13 cellular contexts compared by ENCODE assay signal in the genomic region with DNA sequence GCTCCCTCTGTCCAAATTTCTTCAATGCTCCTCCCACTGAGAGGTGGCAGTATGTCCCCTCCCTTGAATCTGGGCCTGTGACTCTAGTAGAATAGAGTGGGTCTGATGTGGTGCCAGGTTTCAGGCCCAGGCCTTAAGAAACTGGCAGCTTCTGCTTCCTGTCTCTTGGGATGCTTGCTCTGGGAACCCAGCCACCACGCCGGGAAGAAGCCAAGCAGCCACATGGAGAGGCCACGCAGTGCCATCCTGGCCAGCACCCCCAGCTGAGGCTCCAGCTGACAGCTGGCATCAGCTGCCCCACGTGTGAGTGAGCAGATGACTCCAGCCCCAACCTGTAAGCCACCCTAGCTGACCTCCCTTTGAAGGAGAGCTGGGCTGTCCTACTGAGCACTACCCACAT. TPM values are rescaled to one million over a fixed set of nuclear protein-coding genes. Genes with fewer than 3 reads are reported as not detected.
A peak's percentile ranks its signal among the peaks of the same experiment; 100 is the strongest.
DNase-seq lines count a peak whose midpoint lies in the region; ATAC-seq and TF ChIP-seq lines count a peak whose summit lies in the region.
"Had no signal": no experiment of that assay in that cellular context is flagged by ENCODE, and none has a peak within 500 bp of the region (broad histone marks: within the 10 kb centered on the region; RNA-seq: fewer than 3 reads in every experiment).

No MANE protein-coding gene starts in this region.

- peak overlapping the region in 1 of 3 donors; percentile 64 for H3K9ac ChIP-seq in skeletal muscle tissue (ENCODE audit: low read depth in 1 of 3, low read length in 3 of 3)

- H3K4me1 Mint-ChIP-seq in activated CD8-positive, alpha-beta T cell treated with anti-CD3 and anti-CD28 coated beads, Interleukin-2, amount 10 ng/mL, durations not matched to agents 7 days and 5 days (ENCODE audit: low read depth) = peaks cover 2% of the 10 kb centered on the region
- H3K4me1 Mint-ChIP-seq: activated naive CD4-positive, alpha-beta T cell treated with anti-CD3 and anti-CD28 coated beads, Interleukin-2, amount 50 U/mL, for 24 hours had no signal

- H3K27me3 ChIP-seq in skeletal muscle tissue (ENCODE audit: control insufficient read depth in 3 of 3, insufficient read depth in 3 of 3, low read length in 3 of 3) = peaks cover 0 to 3% (median 3%) of the 10 kb centered on the region in 3 donors
- H3K27me3 ChIP-seq: suprapubic skin had no signal

- H3K9me3 ChIP-seq in skeletal muscle tissue (ENCODE audit: control insufficient read depth in 3 of 3, low read length in 3 of 3) = no peaks in the 10 kb centered on the region
- H3K9me3 ChIP-seq: suprapubic skin had no signal

- POLR2A ChIA-PET in RWPE1 (lab: Yijun Ruan, JAX; ENCODE audit: low non-redundant PET) = no interaction called here
- POLR2A ChIA-PET in activated CD8-positive, alpha-beta T cell treated with anti-CD3 and anti-CD28 coated beads, Interleukin-2, amount 10 ng/mL, durations not matched to agents 7 days and 5 days (lab: Charles Lee) = no interaction called here

- H3K9me3 Mint-ChIP-seq in activated CD8-positive, alpha-beta T cell treated with anti-CD3 and anti-CD28 coated beads, Interleukin-2, amount 10 ng/mL, durations not matched to agents 7 days and 5 days (ENCODE audit: insufficient read depth) = no peaks in the 10 kb centered on the region
- H3K9me3 Mint-ChIP-seq: activated naive CD4-positive, alpha-beta T cell treated with anti-CD3 and anti-CD28 coated beads, Interleukin-2, amount 50 U/mL, for 24 hours had no signal

- H3K27me3 Mint-ChIP-seq in activated CD8-positive, alpha-beta T cell treated with anti-CD3 and anti-CD28 coated beads, Interleukin-2, amount 10 ng/mL, durations not matched to agents 7 days and 5 days (ENCODE audit: low read depth) = peaks cover 12% of the 10 kb centered on the region

- ATAC-seq in Right ventricle myocardium superior (ENCODE audit: poor library complexity) (peak; percentile 94), GM18873 (IDR thresholded peaks at IDR 0.05; ENCODE audit: low FRiP score, unreplicated experiment) (no peak)
- ATAC-seq in activated CD8-positive, alpha-beta T cell treated with anti-CD3 and anti-CD28 coated beads, Interleukin-2, amount 10 ng/mL, durations not matched to agents 7 days and 5 days = no peak

- no peaks in the 10 kb centered on the region for H3K36me3 ChIP-seq in skeletal muscle tissue (ENCODE audit: control insufficient read depth in 3 of 3, insufficient read depth in 3 of 3, low read length in 3 of 3)
- H3K36me3 ChIP-seq: suprapubic skin had no signal

- H3K4me3 ChIP-seq in skeletal muscle tissue (ENCODE audit: low read length in 3 of 3) = no peak overlapping the region
- H3K4me3 ChIP-seq: suprapubic skin had no signal

- no peak overlapping the region for H3K27ac Mint-ChIP-seq in activated CD8-positive, alpha-beta T cell treated with anti-CD3 and anti-CD28 coated beads, Interleukin-2, amount 10 ng/mL, durations not matched to agents 7 days and 5 days
- H3K27ac Mint-ChIP-seq: activated naive CD4-positive, alpha-beta T cell treated with anti-CD3 and anti-CD28 coated beads, Interleukin-2, amount 50 U/mL, for 24 hours had no signal

- intact Hi-C loops in Right ventricle myocardium superior (cut with DNase I) = loop anchor here (10.0 kb wide), 1 partner anchor 65 kb away; no protein-coding TSS in a partner anchor

- no peak for TF ChIP-seq CTCF in RWPE1 (conservative IDR thresholded peaks at IDR 0.05; ENCODE audit: low read depth)

- H3K4me3 Mint-ChIP-seq in activated CD8-positive, alpha-beta T cell treated with anti-CD3 and anti-CD28 coated beads, Interleukin-2, amount 10 ng/mL, durations not matched to agents 7 days and 5 days = no peak overlapping the region
- H3K4me3 Mint-ChIP-seq: activated naive CD4-positive, alpha-beta T cell treated with anti-CD3 and anti-CD28 coated beads, Interleukin-2, amount 50 U/mL, for 24 hours had no signal

- H3K27ac ChIP-seq in RWPE1 = peak overlapping the region; percentile 9; the same call in 1 of the 2 replicates
- H3K27ac ChIP-seq in skeletal muscle tissue (ENCODE audit: low read depth, low read length) = peak overlapping the region; percentile 45
- H3K27ac ChIP-seq: suprapubic skin had no signal

- H3K36me3 Mint-ChIP-seq in activated CD8-positive, alpha-beta T cell treated with anti-CD3 and anti-CD28 coated beads, Interleukin-2, amount 10 ng/mL, durations not matched to agents 7 days and 5 days (ENCODE audit: low read depth) = no peaks in the 10 kb centered on the region
- H3K36me3 Mint-ChIP-seq: activated naive CD4-positive, alpha-beta T cell treated with anti-CD3 and anti-CD28 coated beads, Interleukin-2, amount 50 U/mL, for 24 hours had no signal

- peaks cover 8 to 16% (median 9%) of the 10 kb centered on the region in 3 donors for H3K4me1 ChIP-seq in skeletal muscle tissue (ENCODE audit: control insufficient read depth in 3 of 3, insufficient read depth in 3 of 3, low read length in 3 of 3)
- H3K4me1 ChIP-seq: suprapubic skin had no signal

- CTCF ChIA-PET in RWPE1 (lab: Yijun Ruan, JAX) = no interaction called here
- CTCF ChIA-PET in activated CD8-positive, alpha-beta T cell treated with anti-CD3 and anti-CD28 coated beads, Interleukin-2, amount 10 ng/mL, durations not matched to agents 7 days and 5 days (lab: Charles Lee) = interaction anchor here (1.8 kb wide), 1 partner anchor 66 kb away, joined by 5 read pairs; no protein-coding TSS in a partner anchor

- peak; percentile 12 for DNase-seq in HT1080 (ENCODE audit: low read depth)
- no peak for DNase-seq in RWPE1 (ENCODE audit: low spot score)
- peak; percentile 87 for DNase-seq in Right ventricle myocardium superior
- DNase-seq in T-helper 1 cell = no peak
- DNase-seq in GF-D8 (lab: John Stamatoyannopoulos, UW) = no peak
- DNase-seq in activated CD8-positive, alpha-beta T cell treated with anti-CD3 and anti-CD28 coated beads, Interleukin-2, amount 10 ng/mL, durations not matched to agents 7 days and 5 days = no peak
- DNase-seq: kidney, NCI-H510A had no signal

RNA-seq across cellular contexts. Expression of gene TSPAN17, which starts 7.3 kb away (rescaled TPM):
- 32.8 and 47.7 TPM in 2 replicates for total RNA-seq in HT1080 (2014; rRNA removed; shearing (Covaris generic))
- 42.3 and 44.9 TPM in 2 replicates for polyA plus RNA-seq in HT1080 (2015; cell fraction: cytosol; rRNA removed)
- 36.3 and 36.7 TPM in 2 replicates for polyA plus RNA-seq in HT1080 (2015; cell fraction: nucleus; rRNA removed)
- total RNA-seq in Right ventricle myocardium superior = 27.4 TPM
- 14.6 TPM for total RNA-seq in skeletal muscle tissue
- 10 to 100 TPM; 41.6 to 47.4 TPM for total RNA-seq in activated CD8-positive, alpha-beta T cell treated with anti-CD3 and anti-CD28 coated beads, Interleukin-2, amount 10 ng/mL, durations not matched to agents 7 days and 5 days

RNA-seq across cellular contexts. Expression of gene EIF4E1B, which starts 9.5 kb away (rescaled TPM):
- not detected in 2 replicates for total RNA-seq in HT1080 (2014; rRNA removed; shearing (Covaris generic))
- not detected in 2 replicates for polyA plus RNA-seq in HT1080 (2015; cell fraction: cytosol; rRNA removed)
- not detected in 2 replicates for polyA plus RNA-seq in HT1080 (2015; cell fraction: nucleus; rRNA removed)
- total RNA-seq in Right ventricle myocardium superior = not detected
- not detected for total RNA-seq in skeletal muscle tissue
- total RNA-seq in activated CD8-positive, alpha-beta T cell treated with anti-CD3 and anti-CD28 coated beads, Interleukin-2, amount 10 ng/mL, durations not matched to agents 7 days and 5 days = not detected
- total RNA-seq: fibroblast of villous mesenchyme, kidney, suprapubic skin had no signal

RNA-seq across cellular contexts. Expression of gene SNCB, which starts 9.6 kb away (rescaled TPM):
- total RNA-seq in HT1080 (2014; rRNA removed; shearing (Covaris generic)) = 2.4 and 3.4 TPM in 2 replicates
- 0.98 and 1.2 TPM in 2 replicates for polyA plus RNA-seq in HT1080 (2015; cell fraction: cytosol; rRNA removed)
- polyA plus RNA-seq in HT1080 (2015; cell fraction: nucleus; rRNA removed) = 0.30 and 0.54 TPM in 2 replicates
- total RNA-seq in Right ventricle myocardium superior (not detected), skeletal muscle tissue (not detected)
- not detected for total RNA-seq in activated CD8-positive, alpha-beta T cell treated with anti-CD3 and anti-CD28 coated beads, Interleukin-2, amount 10 ng/mL, durations not matched to agents 7 days and 5 days
- total RNA-seq: fibroblast of villous mesenchyme, kidney, suprapubic skin had no signal

RNA-seq across cellular contexts. Expression of gene GPRIN1, which starts 30.0 kb away (rescaled TPM):
- 10.4 and 13.1 TPM in 2 replicates for total RNA-seq in HT1080 (2014; rRNA removed; shearing (Covaris generic))
- 5.6 and 5.7 TPM in 2 replicates for polyA plus RNA-seq in HT1080 (2015; cell fraction: cytosol; rRNA removed)
- 3.6 and 4.3 TPM in 2 replicates for polyA plus RNA-seq in HT1080 (2015; cell fraction: nucleus; rRNA removed)
- 0.56 TPM for total RNA-seq in Right ventricle myocardium superior
- total RNA-seq in skeletal muscle tissue = 0.52 TPM
- total RNA-seq in activated CD8-positive, alpha-beta T cell treated with anti-CD3 and anti-CD28 coated beads, Interleukin-2, amount 10 ng/mL, durations not matched to agents 7 days and 5 days = 1 to 10 TPM; 1.9 to 2.5 TPM

Comparison
In these comparisons a context has a peak if more than half of its experiments do, and no peak if none do; other contexts are left out.
1. DNase-seq: peak in HT1080 (single experiment) and Right ventricle myocardium superior (single experiment); none in RWPE1 (single experiment), T-helper 1 cell (0 of 5), GF-D8 (single experiment) and activated CD8-positive, alpha-beta T cell treated with anti-CD3 and anti-CD28 coated beads, Interleukin-2, amount 10 ng/mL, durations not matched to agents 7 days and 5 days (single experiment).